Comparison of ENCODE assay signal across 12 cellular contexts in genomic region chr4:80189581-80189955, GRCh38.
"Had no signal": no experiment of that assay in that cellular context is flagged by ENCODE, and none has a peak within 500 bp of the region (broad histone marks: within the 10 kb centered on the region; RNA-seq: fewer than 3 reads in every experiment).

No MANE protein-coding gene starts in this region.

- H3K9me3 ChIP-seq: left ventricle myocardium inferior had no signal

- ATAC-seq: activated CD8-positive, alpha-beta T cell treated with anti-CD3 and anti-CD28 coated beads for 36 hours; stimulated activated memory B cell treated with anti-CD40 and anti-IgM and Interleukin-4, amounts not matched to agents 10 μg/mL and 1 μg/mL and 100 μg/mL, for 72 hours had no signal

- H3K4me3 ChIP-seq: left ventricle myocardium inferior had no signal

- H3K36me3 ChIP-seq: left ventricle myocardium inferior had no signal

- H3K27me3 Mint-ChIP-seq: central memory CD8-positive, alpha-beta T cell; stimulated activated memory B cell treated with anti-CD40 and anti-IgM and Interleukin-4, amounts not matched to agents 10 μg/mL and 1 μg/mL and 100 μg/mL, for 72 hours had no signal

- H3K27ac ChIP-seq: left ventricle myocardium inferior had no signal

- H3K4me3 Mint-ChIP-seq: activated CD8-positive, alpha-beta T cell treated with anti-CD3 and anti-CD28 coated beads for 36 hours; central memory CD8-positive, alpha-beta T cell; dendritic cell treated with granulocyte-macrophage colony-stimulating factor and Interleukin-4, amounts not matched to agents 40 ng/mL and 50 ng/mL, for 4 days; stimulated activated memory B cell treated with anti-CD40 and anti-IgM and Interleukin-4, amounts not matched to agents 10 μg/mL and 1 μg/mL and 100 μg/mL, for 72 hours had no signal

- H3K9me3 Mint-ChIP-seq: activated CD8-positive, alpha-beta T cell treated with anti-CD3 and anti-CD28 coated beads for 36 hours; central memory CD8-positive, alpha-beta T cell; dendritic cell treated with granulocyte-macrophage colony-stimulating factor and Interleukin-4, amounts not matched to agents 40 ng/mL and 50 ng/mL, for 4 days; stimulated activated memory B cell treated with anti-CD40 and anti-IgM and Interleukin-4, amounts not matched to agents 10 μg/mL and 1 μg/mL and 100 μg/mL, for 72 hours had no signal

- DNase-seq: activated CD8-positive, alpha-beta memory T cell treated with anti-CD3 and anti-CD28 coated beads, Interleukin-2, amount 50 U/mL, for 4 hours; activated CD8-positive, alpha-beta T cell treated with anti-CD3 and anti-CD28 coated beads for 36 hours; activated naive CD4-positive, alpha-beta T cell treated with Interleukin-2 at 50 U/mL for 16 hours; erythroblast; left ventricle myocardium inferior; small intestine; T-helper 9 cell; trophoblast cell had no signal

- H3K27ac Mint-ChIP-seq: activated CD8-positive, alpha-beta T cell treated with anti-CD3 and anti-CD28 coated beads for 36 hours; dendritic cell treated with granulocyte-macrophage colony-stimulating factor and Interleukin-4, amounts not matched to agents 40 ng/mL and 50 ng/mL, for 4 days; progenitor cell of endocrine pancreas; stimulated activated memory B cell treated with anti-CD40 and anti-IgM and Interleukin-4, amounts not matched to agents 10 μg/mL and 1 μg/mL and 100 μg/mL, for 72 hours had no signal
